1 cellular context compared by ENCODE assay signal in genomic region chr10:49534670-49535381, GRCh38.
TF ChIP-seq lines count a peak whose summit lies in the region.

No MANE protein-coding gene starts in this region.

TF ChIP-seq in HepG2, 621 proteins besides CTCF, POLR2A, EP300 and RAD21 (continued from another document):
- TF ChIP-seq ZNF644 (CRISPR knock-in tag; IDR thresholded peaks at IDR 0.05; ENCODE audit: low read depth) (no peak), HNRNPK (IDR thresholded peaks at IDR 0.05; ENCODE audit: low read depth, low read length, poor library complexity, severe bottlenecking) (no peak)
